In genomic region chr17:7263801-7264078, GRCh38 we compare ENCODE assay signal across 12 cellular contexts. TPM values are rescaled to one million over a fixed set of nuclear protein-coding genes. Genes with fewer than 3 reads are reported as not detected.
A peak's percentile ranks its signal among the peaks of the same experiment; 100 is the strongest.
DNase-seq lines count a peak whose midpoint lies in the region; ATAC-seq and TF ChIP-seq lines count a peak whose summit lies in the region.
"Had no signal": no experiment of that assay in that cellular context is flagged by ENCODE, and none has a peak within 500 bp of the region (broad histone marks: within the 10 kb centered on the region; RNA-seq: fewer than 3 reads in every experiment).

No MANE protein-coding gene starts in this region.

- CTCF ChIA-PET in CD8-positive, alpha-beta memory T cell (lab: Charles Lee), result interaction anchor here (1.0 kb wide), 1 partner anchor 73 kb away, joined by 3 read pairs; no protein-coding TSS in a partner anchor

- ATAC-seq in GM18868 (IDR thresholded peaks at IDR 0.05; ENCODE audit: unreplicated experiment), result no peak

- peak overlapping the region in 2 of 8 donors; percentile 8 to 91 for H3K27ac Mint-ChIP-seq in CD8-positive, alpha-beta memory T cell
- H3K27ac Mint-ChIP-seq in endodermal cell, result peak overlapping the region; percentile 95
- no peak overlapping the region for H3K27ac Mint-ChIP-seq in nephron progenitor cell

- H3K9me3 ChIP-seq in CD8-positive, alpha-beta memory T cell (ENCODE audit: low read length), result no peaks in the 10 kb centered on the region
- H3K9me3 ChIP-seq in endodermal cell (ENCODE audit: control insufficient read depth, low read length), result no peaks in the 10 kb centered on the region
- H3K9me3 ChIP-seq: neutrophil had no signal

- DNase-seq in CD8-positive, alpha-beta memory T cell, result no peak
- DNase-seq in NCI-H69 (lab: John Stamatoyannopoulos, UW) (peak; percentile 42), endodermal cell (no peak), nephron progenitor cell (no peak), SIG-M5 (lab: John Stamatoyannopoulos, UW) (no peak), NCI-H187 (lab: John Stamatoyannopoulos, UW) (no peak)
- no peak for DNase-seq in activated CD8-positive, alpha-beta memory T cell treated with anti-CD3 and anti-CD28 coated beads, Interleukin-2, amount 50 U/mL, for 48 hours
- DNase-seq: activated CD4-positive, CD25-positive, alpha-beta regulatory T cell treated with anti-CD3 and anti-CD28 coated beads, Interleukin-2, amount 50 U/mL, for 72 hours; aorta; NCI-H1092 treated with DMSO at 0.1 percent for 48 hours had no signal

- POLR2A ChIA-PET in CD8-positive, alpha-beta memory T cell (lab: Charles Lee), result interaction anchor here (0.6 kb wide), 1 partner anchor 26 kb away, joined by 4 read pairs; no protein-coding TSS in a partner anchor

- H3K4me3 ChIP-seq in CD8-positive, alpha-beta memory T cell (ENCODE audit: low read length), result no peak overlapping the region
- H3K4me3 ChIP-seq in endodermal cell (ENCODE audit: low read length), result peak overlapping the region; percentile 73

- H3K4me1 ChIP-seq in CD8-positive, alpha-beta memory T cell (ENCODE audit: insufficient read depth, low read length), result peaks cover 19% of the 10 kb centered on the region
- H3K4me1 ChIP-seq in endodermal cell (ENCODE audit: control insufficient read depth, insufficient read depth, low read length), result no peaks in the 10 kb centered on the region

- no peak overlapping the region for H3K9ac ChIP-seq in endodermal cell (ENCODE audit: extremely low read depth, low read length, poor library complexity, severe bottlenecking)

- H3K27ac ChIP-seq in CD8-positive, alpha-beta memory T cell (ENCODE audit: low read depth, low read length), result no peak overlapping the region
- no peak overlapping the region for H3K27ac ChIP-seq in endodermal cell (ENCODE audit: low read depth, low read length)
- H3K27ac ChIP-seq: neutrophil had no signal

- 67 to 70% methylated on average over 4 of the region's 4 CpGs for WGBS in endodermal cell (ENCODE audit: insufficient coverage in 1 of 2, insufficient read length in 1 of 2), 2 experiments

- no peak for TF ChIP-seq CTCF in endodermal cell (conservative IDR thresholded peaks at IDR 0.05)
- TF ChIP-seq CTCF in nephron progenitor cell (IDR thresholded peaks at IDR 0.05), result no peak

- no peaks in the 10 kb centered on the region for H3K9me3 Mint-ChIP-seq in CD8-positive, alpha-beta memory T cell
- H3K9me3 Mint-ChIP-seq in endodermal cell (no peaks in the 10 kb centered on the region), nephron progenitor cell (no peaks in the 10 kb centered on the region)

- H3K27me3 ChIP-seq in CD8-positive, alpha-beta memory T cell (ENCODE audit: insufficient read depth, low read length, poor library complexity, severe bottlenecking), result no peaks in the 10 kb centered on the region
- peaks cover 36% of the 10 kb centered on the region for H3K27me3 ChIP-seq in endodermal cell (ENCODE audit: control insufficient read depth, insufficient read depth, low read length, poor library complexity, severe bottlenecking)

- peaks cover 8% of the 10 kb centered on the region in 2 donors for H3K27me3 Mint-ChIP-seq in CD8-positive, alpha-beta memory T cell
- H3K27me3 Mint-ChIP-seq in endodermal cell (ENCODE audit: insufficient read depth) (no peaks in the 10 kb centered on the region), nephron progenitor cell (ENCODE audit: low read depth, poor library complexity) (peaks cover 85% of the 10 kb centered on the region)

- H3K36me3 Mint-ChIP-seq in CD8-positive, alpha-beta memory T cell, result peaks cover 0 to 9% (median 0%) of the 10 kb centered on the region in 3 donors
- H3K36me3 Mint-ChIP-seq in endodermal cell (ENCODE audit: low read depth), result peaks cover 10% of the 10 kb centered on the region
- peaks cover 14% of the 10 kb centered on the region for H3K36me3 Mint-ChIP-seq in nephron progenitor cell (ENCODE audit: low read depth)

- no peaks in the 10 kb centered on the region for H3K36me3 ChIP-seq in CD8-positive, alpha-beta memory T cell (ENCODE audit: insufficient read depth, low read length)
- peaks cover 9% of the 10 kb centered on the region for H3K36me3 ChIP-seq in endodermal cell (ENCODE audit: control insufficient read depth, insufficient read depth, low read length)

- H3K4me3 Mint-ChIP-seq in CD8-positive, alpha-beta memory T cell, result peak overlapping the region in 6 of 7 donors; percentile 81 to 86 (median 84)
- H3K4me3 Mint-ChIP-seq in endodermal cell, result peak overlapping the region; percentile 98
- H3K4me3 Mint-ChIP-seq in nephron progenitor cell, result peak overlapping the region; percentile 85

- peaks cover 21 to 32% (median 23%) of the 10 kb centered on the region in 3 donors for H3K4me1 Mint-ChIP-seq in CD8-positive, alpha-beta memory T cell
- peaks cover 12% of the 10 kb centered on the region for H3K4me1 Mint-ChIP-seq in endodermal cell
- peaks cover 31% of the 10 kb centered on the region for H3K4me1 Mint-ChIP-seq in nephron progenitor cell

RNA-seq across cellular contexts. Expression of gene CLDN7, which starts 1.5 kb away (rescaled TPM):
- 1 to 10 TPM in 1 of 2 experiments, under 1 TPM in 1; 0.63 to 1.1 TPM for total RNA-seq in CD8-positive, alpha-beta memory T cell
- 2.1 TPM for polyA plus RNA-seq in CD8-positive, alpha-beta memory T cell
- 100 to 1,000 TPM; 142 to 149 TPM for total RNA-seq in endodermal cell
- polyA plus RNA-seq in endodermal cell (2013, experiment 1 of 2), result 12.5 TPM
- polyA plus RNA-seq in endodermal cell (2013, experiment 2 of 2), result 6.7 TPM

RNA-seq across cellular contexts. Expression of gene ELP5, which starts 11.7 kb away (rescaled TPM):
- 100 to 1,000 TPM; 106 to 111 TPM for total RNA-seq in CD8-positive, alpha-beta memory T cell
- polyA plus RNA-seq in CD8-positive, alpha-beta memory T cell, result 84.8 TPM
- 10 to 100 TPM; 45.3 to 68.0 TPM for total RNA-seq in endodermal cell
- 71.2 TPM for polyA plus RNA-seq in endodermal cell (2013, experiment 1 of 2)
- polyA plus RNA-seq in endodermal cell (2013, experiment 2 of 2), result 61.3 TPM

RNA-seq across cellular contexts. Expression of gene CTDNEP1, which starts 12.2 kb away (rescaled TPM):
- 100 to 1,000 TPM; 224 to 240 TPM for total RNA-seq in CD8-positive, alpha-beta memory T cell
- 57.1 TPM for polyA plus RNA-seq in CD8-positive, alpha-beta memory T cell
- total RNA-seq in endodermal cell, result 100 to 1,000 TPM; 123 to 125 TPM
- 156 TPM for polyA plus RNA-seq in endodermal cell (2013, experiment 1 of 2)
- polyA plus RNA-seq in endodermal cell (2013, experiment 2 of 2), result 135 TPM

RNA-seq across cellular contexts. Expression of gene SLC2A4, which starts 17.8 kb away (rescaled TPM):
- under 1 TPM; 0.18 to 0.24 TPM for total RNA-seq in CD8-positive, alpha-beta memory T cell
- not detected for polyA plus RNA-seq in CD8-positive, alpha-beta memory T cell
- total RNA-seq in endodermal cell, result 1 to 10 TPM; 2.2 to 5.4 TPM
- polyA plus RNA-seq in endodermal cell (2013, experiment 1 of 2), result 3.3 TPM
- 2.3 TPM for polyA plus RNA-seq in endodermal cell (2013, experiment 2 of 2)

RNA-seq across cellular contexts. Expression of gene GABARAP, which starts 21.5 kb away (rescaled TPM):
- total RNA-seq in CD8-positive, alpha-beta memory T cell, result 100 to 1,000 TPM; 156 to 165 TPM
- polyA plus RNA-seq in CD8-positive, alpha-beta memory T cell, result 914 TPM
- 100 to 1,000 TPM; 264 to 317 TPM for total RNA-seq in endodermal cell
- polyA plus RNA-seq in endodermal cell (2013, experiment 1 of 2), result 671 TPM
- 581 TPM for polyA plus RNA-seq in endodermal cell (2013, experiment 2 of 2)

Comparison
In these comparisons a context has a peak if more than half of its experiments do, and no peak if none do; other contexts are left out.
1. RNA of gene CLDN7, which starts 1.5 kb away (total RNA-seq): 142 to 149 TPM in endodermal cell; 0.63 to 1.1 TPM in CD8-positive, alpha-beta memory T cell; every median in the first group is over 10 times any median in the second.
2. Peak in every context shown above with its lines, with median percentiles within 50 percentile points of each other: H3K4me3 Mint-ChIP-seq.